ENCODE assay signal across 23 cellular contexts in genomic region chr15:86433983-86434382, GRCh38.
"Had no signal": no experiment of that assay in that cellular context is flagged by ENCODE, and none has a peak within 500 bp of the region (broad histone marks: within the 10 kb centered on the region; RNA-seq: fewer than 3 reads in every experiment).

No MANE protein-coding gene starts in this region.

- ATAC-seq: HepG2 had no signal

- H3K27ac ChIP-seq: HL-60, SJSA1, SK-N-MC had no signal

- H3K4me1 ChIP-seq: SJSA1 had no signal

- H3K9me3 ChIP-seq: MG63, SJSA1 had no signal

- H3K4me3 ChIP-seq: MG63, SJSA1, SK-N-MC had no signal

- DNase-seq: IMR-90, Karpas-422, KG1, MG63, NCI-H1092, NCI-H1105 treated with DMSO at 0.1 percent for 48 hours, NCI-H1417 treated with DMSO at 0.1 percent for 48 hours, NCI-H146, NCI-H187, NCI-H2029, NCI-H2081 treated with DMSO at 0.1 percent for 48 hours, NCI-H2171, NCI-H226, NCI-H446 treated with DMSO at 0.1 percent for 48 hours, NCI-H510A treated with DMSO at 0.1 percent for 48 hours, NCI-H774, Right ventricle myocardium superior, RPMI8226, SIG-M5 had no signal

- H3K27me3 ChIP-seq: SJSA1 had no signal

- H3K36me3 ChIP-seq: MG63, SJSA1 had no signal
